ENCODE assay signal across 27 cellular contexts in genomic region chr3:53715815-53716483, GRCh38.
DNase-seq lines count a peak whose midpoint lies in the region; ATAC-seq and TF ChIP-seq lines count a peak whose summit lies in the region.
"Had no signal": no experiment of that assay in that cellular context is flagged by ENCODE, and none has a peak within 500 bp of the region (broad histone marks: within the 10 kb centered on the region; RNA-seq: fewer than 3 reads in every experiment).

No MANE protein-coding gene starts in this region.

- no peak for ATAC-seq in GM21367 (IDR thresholded peaks at IDR 0.05; ENCODE audit: unreplicated experiment)
- ATAC-seq: activated CD8-positive, alpha-beta T cell treated with anti-CD3 and anti-CD28 coated beads for 36 hours; left cardiac atrium; Right ventricle myocardium inferior had no signal

- no peak overlapping the region for H3K4me3 ChIP-seq in choroid plexus epithelial cell (ENCODE audit: low read depth, low read length)
- H3K4me3 ChIP-seq: ascending aorta, coronary artery, skin epidermis, uterus had no signal

- DNase-seq in Daoy (ENCODE audit: low read depth) (peak; percentile 9), NCI-H226 (peak; percentile 62), choroid plexus epithelial cell (ENCODE audit: low read depth) (peak; percentile 67), non-pigmented ciliary epithelial cell (ENCODE audit: low read depth) (peak; percentile 53), GM19238 (ENCODE audit: insufficient read length, low spot score) (no peak), NOMO-1 (lab: John Stamatoyannopoulos, UW; ENCODE audit: unreplicated experiment in 2 of 2) (no peak), CD1c-positive myeloid dendritic cell (ENCODE audit: extremely low spot score) (no peak)
- DNase-seq: activated CD8-positive, alpha-beta T cell treated with anti-CD3 and anti-CD28 coated beads for 36 hours; activated naive CD4-positive, alpha-beta T cell treated with anti-CD3 and anti-CD28 coated beads, Interleukin-2, amount 50 U/mL, for 16 hours; activated T-cell treated with anti-CD3 and anti-CD28 coated beads, Interleukin-2, amount 50 U/mL, for 24 hours; CD4-positive, alpha-beta T cell; DMS53; IMR-90; left cardiac atrium; mesenchymal stem cell; MM.1S; NCI-H1694; NCI-H446; stimulated activated CD4-positive, alpha-beta T cell treated with anti-CD3 and anti-CD28 coated beads, Interleukin-2, amount 100 ng/mL, for 48 hours; T-helper 1 cell; uterus; WERI-Rb-1 had no signal

- no peak for TF ChIP-seq CTCF in choroid plexus epithelial cell (conservative IDR thresholded peaks at IDR 0.05; ENCODE audit: low read depth, low read length)

Comparison
In these comparisons a context has a peak if more than half of its experiments do, and no peak if none do; other contexts are left out.
1. DNase-seq: peak in Daoy (single experiment), NCI-H226 (single experiment), choroid plexus epithelial cell (single experiment) and non-pigmented ciliary epithelial cell (single experiment); none in GM19238 (single experiment), NOMO-1 (0 of 2) and CD1c-positive myeloid dendritic cell (single experiment).